In genomic region chr6:30727920-30728605, GRCh38 we compare ENCODE assay signal across 1 cellular context.
TF ChIP-seq lines count a peak whose summit lies in the region.

No MANE protein-coding gene starts in this region.

TF ChIP-seq in K562, 482 proteins besides CTCF, POLR2A, EP300 and RAD21:
- TF ChIP-seq ZZZ3 (IDR thresholded peaks at IDR 0.05) (no peak), ATF1 (CRISPR knock-in tag; IDR thresholded peaks at IDR 0.05) (no peak), ATF1 (tag; IDR thresholded peaks at IDR 0.05) (no peak), BCL6 (CRISPR knock-in tag; IDR thresholded peaks at IDR 0.05) (no peak), E2F6 (IDR thresholded peaks at IDR 0.05; ENCODE audit: borderline replicate concordance in 1 of 2, extremely low read depth in 1 of 2, insufficient read depth in 1 of 2, insufficient read length in 1 of 2, low read depth in 1 of 2, low read length in 1 of 2, poor library complexity in 1 of 2, severe bottlenecking in 1 of 2) (no peak), SRF (CRISPR knock-in tag; IDR thresholded peaks at IDR 0.05) (no peak), RBM34 (IDR thresholded peaks at IDR 0.05; ENCODE audit: borderline replicate concordance, insufficient read depth, low read length) (no peak), FOS (IDR thresholded peaks at IDR 0.05; ENCODE audit: extremely low read depth, insufficient read length) (no peak), ZNF12 (CRISPR knock-in tag; IDR thresholded peaks at IDR 0.05) (no peak), ZNF184 (CRISPR knock-in tag; IDR thresholded peaks at IDR 0.05) (no peak), E2F1 (CRISPR knock-in tag; IDR thresholded peaks at IDR 0.05) (no peak), ZNF384 (IDR thresholded peaks at IDR 0.05; ENCODE audit: low read depth, low read length) (peak; percentile 70), PRDM10 (IDR thresholded peaks at IDR 0.05; ENCODE audit: partially characterized antibody) (peak; percentile 89), ZBTB1 (CRISPR knock-in tag; IDR thresholded peaks at IDR 0.05; ENCODE audit: borderline replicate concordance, low read depth) (no peak), RB1 (IDR thresholded peaks at IDR 0.05; ENCODE audit: low read depth) (no peak), CHD7 (IDR thresholded peaks at IDR 0.05; ENCODE audit: low read depth, low read length) (no peak), AFF4 (CRISPR knock-in tag; IDR thresholded peaks at IDR 0.05) (0 out of 2 replicates have a peak, but pooled peaks have one; percentile 39), RBBP5 (IDR thresholded peaks at IDR 0.05; ENCODE audit: borderline replicate concordance, insufficient read depth, low read length, poor library complexity, severe bottlenecking) (no peak), PBX2 (CRISPR knock-in tag; IDR thresholded peaks at IDR 0.05; ENCODE audit: low read depth) (no peak), PBX2 (tag; conservative IDR thresholded peaks at IDR 0.05; ENCODE audit: low read depth) (peak; percentile 37; the same call in 1 of the 2 replicates), NFIC (IDR thresholded peaks at IDR 0.05) (no peak), TSC22D4 (tag; IDR thresholded peaks at IDR 0.05) (no peak)
TF ChIP-seq in K562: peak in this region for 4.
